23 cellular contexts compared by ENCODE assay signal in genomic region chr1:219908170-219908569, GRCh38. TPM values are rescaled to one million over a fixed set of nuclear protein-coding genes. Genes with fewer than 3 reads are reported as not detected.
A peak's percentile ranks its signal among the peaks of the same experiment; 100 is the strongest.
DNase-seq lines count a peak whose midpoint lies in the region; ATAC-seq, FAIRE-seq and TF ChIP-seq lines count a peak whose summit lies in the region.
"Had no signal": no experiment of that assay in that cellular context is flagged by ENCODE, and none has a peak within 500 bp of the region (broad histone marks: within the 10 kb centered on the region; RNA-seq: fewer than 3 reads in every experiment).

No MANE protein-coding gene starts in this region.

- H3K27ac ChIP-seq in BLaER1 treated with 17β-estradiol and CSF1 and Interleukin-3, amounts not matched to agents 10 nM and 100 nM, result peak overlapping the region in 3 of 11 experiments; percentile 50 to 61 (median 51); a peak in 5 of 22 replicates
- H3K27ac ChIP-seq in HepG2 (ENCODE audit: extremely low read length, insufficient read depth, low read length), result no peak overlapping the region
- H3K27ac ChIP-seq: 22Rv1, BLaER1 had no signal

- no peaks in the 10 kb centered on the region for H3K27me3 ChIP-seq in BLaER1 treated with 17β-estradiol and CSF1 and Interleukin-3, amounts not matched to agents 10 nM and 100 nM
- no peaks in the 10 kb centered on the region for H3K27me3 ChIP-seq in bronchial epithelial cell (ENCODE audit: control insufficient read depth, insufficient read depth, low read length)
- no peaks in the 10 kb centered on the region; a peak in 1 of 5 replicates for H3K27me3 ChIP-seq in HepG2 (ENCODE audit: control insufficient read depth in 1 of 2, insufficient read depth in 2 of 2, low read length in 2 of 2)
- H3K27me3 ChIP-seq: BLaER1 had no signal

- no peaks in the 10 kb centered on the region for H3K79me2 ChIP-seq in HepG2 (ENCODE audit: insufficient read depth, low read length)

- peak; percentile 86 for FAIRE-seq in bronchial epithelial cell (lab: Jason Lieb, UNC)
- no peak for FAIRE-seq in HepG2 (lab: Jason Lieb, UNC)
- FAIRE-seq: A204.1, G401.6, GM12892 had no signal

- TF ChIP-seq EP300 in HepG2 (IDR thresholded peaks at IDR 0.05; ENCODE audit: low read depth in 2 of 2, low read length in 2 of 2) (no peak), HepG2 (CRISPR knock-in tag; IDR thresholded peaks at IDR 0.05; ENCODE audit: borderline replicate concordance) (no peak)

- peak overlapping the region in 2 of 11 experiments; percentile 25 to 45; a peak in 2 of 22 replicates for H3K9ac ChIP-seq in BLaER1 treated with 17β-estradiol and CSF1 and Interleukin-3, amounts not matched to agents 10 nM and 100 nM
- H3K9ac ChIP-seq in HepG2 (ENCODE audit: insufficient read depth, low read depth, low read length), result no peak overlapping the region
- H3K9ac ChIP-seq: BLaER1 had no signal

- no peak overlapping the region for H3K4me3 Mint-ChIP-seq in activated T-cell treated with anti-CD3 and anti-CD28 coated beads, Interleukin-2, amount 50 U/mL, for 72 hours
- no peak overlapping the region for H3K4me3 Mint-ChIP-seq in stimulated activated naive CD8-positive, alpha-beta T cell treated with anti-CD3 and anti-CD28 coated beads, Interleukin-15, amount 100 ng/mL, for 72 hours
- H3K4me3 Mint-ChIP-seq: B cell; CD4-positive, alpha-beta memory T cell; GM23338; H9 had no signal

- no peaks in the 10 kb centered on the region for H3K36me3 ChIP-seq in BLaER1 treated with 17β-estradiol and CSF1 and Interleukin-3, amounts not matched to agents 10 nM and 100 nM
- H3K36me3 ChIP-seq in bronchial epithelial cell (ENCODE audit: control insufficient read depth, insufficient read depth, low read length), result no peaks in the 10 kb centered on the region
- H3K36me3 ChIP-seq in HepG2 (replicated peaks in 1 of 2; ENCODE audit: control insufficient read depth in 1 of 2, insufficient read depth in 2 of 2, low read length in 2 of 2), result no peaks in the 10 kb centered on the region
- H3K36me3 ChIP-seq: BLaER1 had no signal

- H3K9me3 ChIP-seq in BLaER1 treated with 17β-estradiol and CSF1 and Interleukin-3, amounts not matched to agents 10 nM and 100 nM (replicated peaks in 1 of 11), result no peaks in the 10 kb centered on the region
- H3K9me3 ChIP-seq in HepG2 (ENCODE audit: low read length), result no peaks in the 10 kb centered on the region
- H3K9me3 ChIP-seq: BLaER1, Caco-2 had no signal

- CTCF ChIA-PET in HepG2 (lab: Yijun Ruan, JAX; ENCODE audit: low intra/inter-chr PET ratio, low total read pairs), result no interaction called here

- H3K27ac Mint-ChIP-seq in activated T-cell treated with anti-CD3 and anti-CD28 coated beads, Interleukin-2, amount 50 U/mL, for 72 hours, result no peak overlapping the region
- no peak overlapping the region for H3K27ac Mint-ChIP-seq in stimulated activated naive CD8-positive, alpha-beta T cell treated with anti-CD3 and anti-CD28 coated beads, Interleukin-15, amount 100 ng/mL, for 72 hours
- H3K27ac Mint-ChIP-seq: B cell; CD4-positive, alpha-beta memory T cell; GM23338 had no signal

- TF ChIP-seq POLR2A in HepG2 (IDR thresholded peaks at IDR 0.05; ENCODE audit: insufficient read depth in 1 of 2, low read depth in 2 of 2, low read length in 2 of 2), result no peak

- H3K4me2 ChIP-seq in BLaER1 treated with 17β-estradiol and CSF1 and Interleukin-3, amounts not matched to agents 10 nM and 100 nM, result peak overlapping the region in 9 of 11 experiments; percentile 47 to 92 (median 73); a peak in 16 of 22 replicates
- H3K4me2 ChIP-seq in HepG2 (ENCODE audit: low read depth, low read length), result no peak overlapping the region
- H3K4me2 ChIP-seq: GM23338 had no signal

- peak; percentile 20; the same call in 1 of the 3 replicates for ATAC-seq in HepG2
- ATAC-seq in activated T-cell treated with anti-CD3 and anti-CD28 coated beads, Interleukin-2, amount 50 U/mL, for 72 hours (replicated peaks in 1 of 2), result no peak
- ATAC-seq in stimulated activated naive CD8-positive, alpha-beta T cell treated with anti-CD3 and anti-CD28 coated beads, Interleukin-15, amount 100 ng/mL, for 72 hours, result no peak
- ATAC-seq: GM23338, HCT116 had no signal

- H3K9me3 Mint-ChIP-seq in activated T-cell treated with anti-CD3 and anti-CD28 coated beads, Interleukin-2, amount 50 U/mL, for 72 hours, result no peaks in the 10 kb centered on the region
- H3K9me3 Mint-ChIP-seq in stimulated activated naive CD8-positive, alpha-beta T cell treated with anti-CD3 and anti-CD28 coated beads, Interleukin-15, amount 100 ng/mL, for 72 hours, result no peaks in the 10 kb centered on the region
- H3K9me3 Mint-ChIP-seq: CD4-positive, alpha-beta memory T cell; GM23338; H9 had no signal

- POLR2A ChIA-PET in HepG2 (lab: Yijun Ruan, JAX), result interaction anchor here (1.0 to 1.1 kb wide), 2 partner anchors 18 to 24 kb away, joined by 3 to 6 read pairs; no protein-coding TSS in a partner anchor

- in situ Hi-C loops in HepG2 (cut with HindIII; ENCODE audit: extremely low pct_ligation_motif_present, low pct_unique_long_range_greater_than_20kb), result no loop called here

- H3K27me3 Mint-ChIP-seq in activated T-cell treated with anti-CD3 and anti-CD28 coated beads, Interleukin-2, amount 50 U/mL, for 72 hours (ENCODE audit: low read depth), result peaks cover 9% of the 10 kb centered on the region
- peaks cover 19% of the 10 kb centered on the region for H3K27me3 Mint-ChIP-seq in stimulated activated naive CD8-positive, alpha-beta T cell treated with anti-CD3 and anti-CD28 coated beads, Interleukin-15, amount 100 ng/mL, for 72 hours

- no peaks in the 10 kb centered on the region for H3K4me1 Mint-ChIP-seq in activated T-cell treated with anti-CD3 and anti-CD28 coated beads, Interleukin-2, amount 50 U/mL, for 72 hours (ENCODE audit: low read depth)
- no peaks in the 10 kb centered on the region for H3K4me1 Mint-ChIP-seq in stimulated activated naive CD8-positive, alpha-beta T cell treated with anti-CD3 and anti-CD28 coated beads, Interleukin-15, amount 100 ng/mL, for 72 hours
- H3K4me1 Mint-ChIP-seq: CD4-positive, alpha-beta memory T cell had no signal

- no peak overlapping the region for H2AFZ ChIP-seq in HepG2 (ENCODE audit: low read length)
- H2AFZ ChIP-seq: GM23338 had no signal

- peaks cover 10 to 29% (median 17%) of the 10 kb centered on the region in 10 experiments; a peak in 19 of 20 replicates for H3K4me1 ChIP-seq in BLaER1 treated with 17β-estradiol and CSF1 and Interleukin-3, amounts not matched to agents 10 nM and 100 nM
- peaks cover 15% of the 10 kb centered on the region for H3K4me1 ChIP-seq in HepG2 (ENCODE audit: insufficient read depth, low read length)
- H3K4me1 ChIP-seq: Caco-2 had no signal

- no TSS peak for BruUV-seq in HepG2 (replicated peaks; lab: Mats Ljungman, UMichigan)

- H4K20me1 ChIP-seq in BLaER1 treated with 17β-estradiol and CSF1 and Interleukin-3, amounts not matched to agents 10 nM and 100 nM, result no peaks in the 10 kb centered on the region
- H4K20me1 ChIP-seq in HepG2 (ENCODE audit: insufficient read depth, low read length), result no peaks in the 10 kb centered on the region
- H4K20me1 ChIP-seq: BLaER1 had no signal

- DNase-seq in MV-4-11 (lab: John Stamatoyannopoulos, UW), result peak; percentile 38
- no peak for DNase-seq in bronchial epithelial cell (ENCODE audit: low read depth)
- DNase-seq in HepG2 (ENCODE audit: low spot score), result no peak
- DNase-seq in activated effector memory CD4-positive, alpha-beta T cell treated with Interleukin-2 at 50 U/mL for 16 hours, result no peak
- DNase-seq in activated T-cell treated with anti-CD3 and anti-CD28 coated beads, Interleukin-2, amount 50 U/mL, for 72 hours, result no peak
- no peak for DNase-seq in activated T-cell treated with anti-CD3 and anti-CD28 coated beads for 4 hours
- DNase-seq in stimulated activated naive CD8-positive, alpha-beta T cell treated with anti-CD3 and anti-CD28 coated beads, Interleukin-15, amount 100 ng/mL, for 72 hours, result no peak
- DNase-seq: Caco-2; CD4-positive, alpha-beta memory T cell; DMS153; DND-41; H9 had no signal

- no peak for TF ChIP-seq CTCF in bronchial epithelial cell (IDR thresholded peaks at IDR 0.05; ENCODE audit: insufficient read depth, low read length, severe bottlenecking)
- TF ChIP-seq CTCF in HepG2 (CRISPR knock-in tag; IDR thresholded peaks at IDR 0.05), result no peak

- peak overlapping the region in 1 of 10 experiments; percentile 25; a peak in 1 of 20 replicates for H3K4me3 ChIP-seq in BLaER1 treated with 17β-estradiol and CSF1 and Interleukin-3, amounts not matched to agents 10 nM and 100 nM
- H3K4me3 ChIP-seq in bronchial epithelial cell (ENCODE audit: low read depth, low read length), result no peak overlapping the region
- no peak overlapping the region for H3K4me3 ChIP-seq in HepG2 (replicated peaks in 1 of 3; ENCODE audit: insufficient read depth in 1 of 3, low read depth in 2 of 3, low read length in 3 of 3)
- H3K4me3 ChIP-seq: BLaER1, GM23338 had no signal

- intact Hi-C loops in HepG2 (cut with micrococcal nuclease; ENCODE audit: unreplicated experiment), result no loop called here

- H3K36me3 Mint-ChIP-seq in activated T-cell treated with anti-CD3 and anti-CD28 coated beads, Interleukin-2, amount 50 U/mL, for 72 hours (ENCODE audit: insufficient read depth in 2 of 2), result no peaks in the 10 kb centered on the region
- H3K36me3 Mint-ChIP-seq: CD4-positive, alpha-beta memory T cell had no signal

- WGBS in HepG2 (ENCODE audit: low lambda C conversion rate), result 79% methylated on average over 3 of the region's 3 CpGs

- TF ChIP-seq RAD21 in HepG2 (CRISPR knock-in tag; IDR thresholded peaks at IDR 0.05), result no peak

RNA-seq across cellular contexts. Expression of gene SLC30A10, which starts 20.2 kb away (rescaled TPM):
- total RNA-seq in bronchial epithelial cell, result under 0.01 TPM in 1 of 2 replicates, not detected in the other
- total RNA-seq in HepG2 (2016; rRNA removed; fragmentation: Illumina TruSeq; extraction: Trizol), result 14.7 and 30.2 TPM in 2 replicates
- total RNA-seq in HepG2 (2016; cell fraction: cytosol; rRNA removed; fragmentation: Illumina TruSeq; extraction: Trizol; ENCODE audit: low read depth), result 3.8 and 4.0 TPM in 2 replicates
- 13.7 and 28.0 TPM in 2 replicates for total RNA-seq in HepG2 (2016; cell fraction: insoluble cytoplasmic fraction; rRNA removed; fragmentation: Illumina TruSeq; extraction: Trizol)
- 7.4 and 8.2 TPM in 2 replicates for total RNA-seq in HepG2 (2016; cell fraction: membrane; rRNA removed; fragmentation: Illumina TruSeq; extraction: Trizol)
- total RNA-seq in HepG2 (2016; cell fraction: nucleus; rRNA removed; fragmentation: Illumina TruSeq; extraction: Trizol), result 32.1 and 39.5 TPM in 2 replicates
- polyA plus RNA-seq in HepG2 (2011; rRNA removed), result 20.9 and 27.0 TPM in 2 replicates
- polyA plus RNA-seq in HepG2 (2011; cell fraction: cytosol; rRNA removed), result 12.2 and 16.2 TPM in 2 replicates
- polyA plus RNA-seq in HepG2 (2011; cell fraction: nucleus; rRNA removed), result 39.6 and 51.3 TPM in 2 replicates
- 16.5 and 28.2 TPM in 2 replicates for polyA plus RNA-seq in HepG2 (2012)
- 1.8 TPM in 2 replicates for polyA plus RNA-seq in HepG2 (2016; cell fraction: cytosol; fragmentation: Illumina TruSeq; extraction: Trizol; ENCODE audit: low read depth)
- polyA plus RNA-seq in HepG2 (2016; cell fraction: insoluble cytoplasmic fraction; fragmentation: Illumina TruSeq; extraction: Trizol; ENCODE audit: low read depth), result 10.8 and 12.9 TPM in 2 replicates
- polyA plus RNA-seq in HepG2 (2016; cell fraction: membrane; fragmentation: Illumina TruSeq; extraction: Trizol; ENCODE audit: low read depth), result 4.1 and 4.5 TPM in 2 replicates
- polyA plus RNA-seq in HepG2 (2016; cell fraction: nucleus; fragmentation: Illumina TruSeq; extraction: Trizol; ENCODE audit: insufficient read depth, low read depth), result 70.7 and 74.5 TPM in 2 replicates
- polyA minus RNA-seq in HepG2 (2011; rRNA and poly(A)+ RNA removed; ENCODE audit: low replicate concordance), result 24.0 TPM in 1 of 2 replicates, not detected in the other
- polyA minus RNA-seq in HepG2 (2011; cell fraction: cytosol; rRNA and poly(A)+ RNA removed), result 13.0 and 14.8 TPM in 2 replicates
- 18.3 and 33.6 TPM in 2 replicates for polyA minus RNA-seq in HepG2 (2011; cell fraction: nucleus; rRNA and poly(A)+ RNA removed)
- not detected for total RNA-seq in activated T-cell treated with anti-CD3 and anti-CD28 coated beads, Interleukin-2, amount 50 U/mL, for 72 hours
- total RNA-seq: B cell; CD4-positive, alpha-beta memory T cell; H4 had no signal
- polyA plus RNA-seq: AG04450; CD4-positive, alpha-beta memory T cell had no signal
